ENCODE assay signal across 18 cellular contexts in the genomic region with DNA sequence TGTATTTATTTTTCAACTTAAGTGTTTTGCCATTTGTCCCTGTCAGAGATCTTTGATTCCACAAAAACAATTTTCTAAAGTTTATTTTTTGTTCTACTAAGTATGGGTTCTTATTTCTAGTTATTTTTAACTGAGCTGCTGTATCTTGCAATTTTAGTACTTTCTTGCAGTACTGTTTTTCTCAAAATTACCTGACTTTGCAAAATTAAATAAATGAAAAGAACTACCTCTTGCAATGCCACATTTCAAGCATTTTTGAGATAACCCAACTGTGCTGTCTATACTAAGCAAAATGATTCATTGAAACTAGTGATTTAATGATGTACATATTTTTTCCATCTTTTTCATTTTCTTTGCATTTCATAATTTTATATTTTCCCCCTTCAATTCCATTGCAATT.
DNase-seq lines count a peak whose midpoint lies in the region; ATAC-seq, FAIRE-seq and TF ChIP-seq lines count a peak whose summit lies in the region.
"Had no signal": no experiment of that assay in that cellular context is flagged by ENCODE, and none has a peak within 500 bp of the region (broad histone marks: within the 10 kb centered on the region; RNA-seq: fewer than 3 reads in every experiment).

No MANE protein-coding gene starts in this region.

- no peak for TF ChIP-seq CTCF in A549 (IDR thresholded peaks at IDR 0.05)
- TF ChIP-seq CTCF in Calu3 (IDR thresholded peaks at IDR 0.05; ENCODE audit: unreplicated experiment), result no peak
- no peak for TF ChIP-seq CTCF in K562 (IDR thresholded peaks at IDR 0.05 in 2 of 3, conservative IDR thresholded peaks at IDR 0.05 in 1 of 3; ENCODE audit: insufficient read depth in 2 of 3, low read depth in 1 of 3, low read length in 3 of 3)

- H3K9me3 ChIP-seq in A549 (no peaks in the 10 kb centered on the region), K562 (replicated peaks; ENCODE audit: control insufficient read depth, insufficient read depth, low read depth, low read length) (no peaks in the 10 kb centered on the region)
- H3K9me3 ChIP-seq: BLaER1 treated with 17β-estradiol and CSF1 and Interleukin-3, amounts not matched to agents 10 nM and 100 nM had no signal

- H4K20me1 ChIP-seq in K562 (replicated peaks; ENCODE audit: control insufficient read depth, insufficient read depth, low read length), result no peaks in the 10 kb centered on the region
- H4K20me1 ChIP-seq: BLaER1 treated with 17β-estradiol and CSF1 and Interleukin-3, amounts not matched to agents 10 nM and 100 nM had no signal

- no TSS peak for BruUV-seq in Calu3 (replicated peaks; lab: Mats Ljungman, UMichigan)
- no TSS peak for BruUV-seq in K562 (replicated peaks; lab: Mats Ljungman, UMichigan)

- no peaks in the 10 kb centered on the region for H3K9me3 Mint-ChIP-seq in Calu3 (ENCODE audit: low read depth, unreplicated experiment)
- H3K9me3 Mint-ChIP-seq: CD4-positive, alpha-beta T cell had no signal

- ATAC-seq in A549 (no peak), K562 (no peak), GM18502 (IDR thresholded peaks at IDR 0.05; ENCODE audit: poor library complexity, unreplicated experiment) (no peak)
- ATAC-seq: CD8-positive, alpha-beta T cell had no signal

- intact Hi-C loops in Calu3 (cut with micrococcal nuclease; ENCODE audit: unreplicated experiment), result no loop called here
- intact Hi-C loops in K562 (cut with micrococcal nuclease), result no loop called here

- no peaks in the 10 kb centered on the region for H3K36me3 ChIP-seq in K562 (ENCODE audit: control insufficient read depth, insufficient read depth, low read length)
- H3K36me3 ChIP-seq: BLaER1 treated with 17β-estradiol and CSF1 and Interleukin-3, amounts not matched to agents 10 nM and 100 nM had no signal

- TF ChIP-seq RAD21 in A549 (conservative IDR thresholded peaks at IDR 0.05 in 1 of 2, IDR thresholded peaks at IDR 0.05 in 1 of 2) (no peak), K562 (CRISPR knock-in tag; conservative IDR thresholded peaks at IDR 0.05 in 1 of 2, IDR thresholded peaks at IDR 0.05 in 1 of 2) (no peak)

- H2AFZ ChIP-seq in K562 (ENCODE audit: low read depth, low read length), result no peak overlapping the region

- H3K4me3 Mint-ChIP-seq in Calu3 (ENCODE audit: low read depth, unreplicated experiment), result no peak overlapping the region
- H3K4me3 Mint-ChIP-seq: B cell; CD4-positive, alpha-beta T cell; CD8-positive, alpha-beta T cell had no signal

- H3K9ac ChIP-seq in K562 (ENCODE audit: insufficient read depth in 1 of 2, low read depth in 2 of 2, low read length in 2 of 2), result no peak overlapping the region
- H3K9ac ChIP-seq: BLaER1 treated with 17β-estradiol and CSF1 and Interleukin-3, amounts not matched to agents 10 nM and 100 nM had no signal

- H3K4me2 ChIP-seq in A549, result no peak overlapping the region
- H3K4me2 ChIP-seq in K562 (ENCODE audit: insufficient read depth, low read length), result no peak overlapping the region
- H3K4me2 ChIP-seq: BLaER1 treated with 17β-estradiol and CSF1 and Interleukin-3, amounts not matched to agents 10 nM and 100 nM had no signal

- H3K4me3 ChIP-seq in A549 (no peak overlapping the region), K562 (no peak overlapping the region)
- H3K4me3 ChIP-seq: BLaER1 treated with 17β-estradiol and CSF1 and Interleukin-3, amounts not matched to agents 10 nM and 100 nM had no signal

- no peaks in the 10 kb centered on the region for H3K9me1 ChIP-seq in K562 (ENCODE audit: control insufficient read depth, insufficient read depth, low read length)

- H3K27ac ChIP-seq in A549 (no peak overlapping the region), K562 (ENCODE audit: extremely low read depth, low read depth, low read length) (no peak overlapping the region)
- H3K27ac ChIP-seq: BLaER1 treated with 17β-estradiol and CSF1 and Interleukin-3, amounts not matched to agents 10 nM and 100 nM; C4-2B had no signal

- in situ Hi-C loops in K562 (cut with MboI), result no loop called here

- H3K4me1 ChIP-seq in A549, result peaks cover 15% of the 10 kb centered on the region; the same call in 2 of the 3 replicates
- H3K4me1 ChIP-seq in K562 (replicated peaks in 1 of 2; ENCODE audit: control insufficient read depth in 2 of 2, insufficient read depth in 2 of 2, low read length in 2 of 2), result no peaks in the 10 kb centered on the region
- H3K4me1 ChIP-seq: BLaER1 treated with 17β-estradiol and CSF1 and Interleukin-3, amounts not matched to agents 10 nM and 100 nM had no signal

- TF ChIP-seq POLR2A in A549 (IDR thresholded peaks at IDR 0.05; ENCODE audit: low read length), result no peak
- no peak for TF ChIP-seq POLR2A in K562 (conservative IDR thresholded peaks at IDR 0.05)

- POLR2A ChIA-PET in A549 (lab: Yijun Ruan, JAX) (no interaction called here), K562 (lab: Yijun Ruan, JAX) (no interaction called here)

- peaks cover 37% of the 10 kb centered on the region for H3K4me1 Mint-ChIP-seq in Calu3 (ENCODE audit: low read depth, unreplicated experiment)
- H3K4me1 Mint-ChIP-seq: B cell had no signal

- peaks cover 8% of the 10 kb centered on the region for H3K36me3 Mint-ChIP-seq in Calu3 (ENCODE audit: insufficient read depth, unreplicated experiment)
- H3K36me3 Mint-ChIP-seq: CD8-positive, alpha-beta T cell had no signal

- FAIRE-seq in A549 (lab: Jason Lieb, UNC), result no peak
- FAIRE-seq in K562 (lab: Jason Lieb, UNC), result no peak
- FAIRE-seq: A204.1, G401.6, GM12891, GM18507 had no signal

- H3K27me3 ChIP-seq in K562 (ENCODE audit: control insufficient read depth in 2 of 2, insufficient read depth in 2 of 2, low read length in 2 of 2), result no peaks in the 10 kb centered on the region
- H3K27me3 ChIP-seq: BLaER1 treated with 17β-estradiol and CSF1 and Interleukin-3, amounts not matched to agents 10 nM and 100 nM had no signal

- H3K79me2 ChIP-seq in K562 (ENCODE audit: control insufficient read depth, insufficient read depth, low read length), result no peaks in the 10 kb centered on the region

- peak overlapping the region; percentile 33 for H3K27ac Mint-ChIP-seq in Calu3 (ENCODE audit: unreplicated experiment)
- H3K27ac Mint-ChIP-seq: B cell; CD4-positive, alpha-beta T cell; CD8-positive, alpha-beta T cell had no signal

- TF ChIP-seq EP300 in A549 (IDR thresholded peaks at IDR 0.05), result no peak
- TF ChIP-seq EP300 in K562 (IDR thresholded peaks at IDR 0.05; ENCODE audit: low read length), result no peak

- CTCF ChIA-PET in A549 (lab: Yijun Ruan, JAX) (no interaction called here), Calu3 (lab: Charles Lee) (interaction anchor here (0.6 kb wide), 1 partner anchor 294 kb away, joined by 3 read pairs; no protein-coding TSS in a partner anchor), K562 (lab: Yijun Ruan, JAX; ENCODE audit: low intra/inter-chr PET ratio) (no interaction called here)

- no peaks in the 10 kb centered on the region for H3K27me3 Mint-ChIP-seq in Calu3 (ENCODE audit: unreplicated experiment)
- H3K27me3 Mint-ChIP-seq: B cell; CD4-positive, alpha-beta T cell had no signal

- DNase-seq in A549 (ENCODE audit: low read depth in 1 of 2, low spot score in 1 of 2) (no peak), Calu3 (no peak), K562 (ENCODE audit: extremely low read depth in 1 of 4, low spot score in 3 of 4) (no peak)
- no peak for DNase-seq in effector CD4-positive, alpha-beta T cell
- DNase-seq: 8988T; AML-193; CD4-positive, alpha-beta T cell; CD8-positive, alpha-beta T cell; DMS79 treated with DMSO at 0.1 percent for 48 hours; GF-D8 had no signal

TF ChIP-seq in A549, 52 proteins besides CTCF, POLR2A, EP300 and RAD21:
- no peak for TF ChIP-seq JUNB (IDR thresholded peaks at IDR 0.05)
- peak; percentile 27 for TF ChIP-seq MAFK (IDR thresholded peaks at IDR 0.05; ENCODE audit: partially characterized antibody)
TF ChIP-seq in A549: peak in this region for 1.

TF ChIP-seq in K562, 482 proteins besides CTCF, POLR2A, EP300 and RAD21:
- peak; percentile 21; the same call in 1 of the 2 replicates for TF ChIP-seq C11orf30 (IDR thresholded peaks at IDR 0.05; ENCODE audit: low read depth)
- TF ChIP-seq BRD9 (IDR thresholded peaks at IDR 0.05; ENCODE audit: low read depth, partially characterized antibody), result no peak
- TF ChIP-seq ZNF316 (IDR thresholded peaks at IDR 0.05), result peak; percentile 36; the same call in 1 of the 2 replicates
- TF ChIP-seq, protein P1, sequence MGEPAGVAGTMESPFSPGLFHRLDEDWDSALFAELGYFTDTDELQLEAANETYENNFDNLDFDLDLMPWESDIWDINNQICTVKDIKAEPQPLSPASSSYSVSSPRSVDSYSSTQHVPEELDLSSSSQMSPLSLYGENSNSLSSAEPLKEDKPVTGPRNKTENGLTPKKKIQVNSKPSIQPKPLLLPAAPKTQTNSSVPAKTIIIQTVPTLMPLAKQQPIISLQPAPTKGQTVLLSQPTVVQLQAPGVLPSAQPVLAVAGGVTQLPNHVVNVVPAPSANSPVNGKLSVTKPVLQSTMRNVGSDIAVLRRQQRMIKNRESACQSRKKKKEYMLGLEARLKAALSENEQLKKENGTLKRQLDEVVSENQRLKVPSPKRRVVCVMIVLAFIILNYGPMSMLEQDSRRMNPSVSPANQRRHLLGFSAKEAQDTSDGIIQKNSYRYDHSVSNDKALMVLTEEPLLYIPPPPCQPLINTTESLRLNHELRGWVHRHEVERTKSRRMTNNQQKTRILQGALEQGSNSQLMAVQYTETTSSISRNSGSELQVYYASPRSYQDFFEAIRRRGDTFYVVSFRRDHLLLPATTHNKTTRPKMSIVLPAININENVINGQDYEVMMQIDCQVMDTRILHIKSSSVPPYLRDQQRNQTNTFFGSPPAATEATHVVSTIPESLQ (CRISPR knock-in tag; IDR thresholded peaks at IDR 0.05), result no peak
- no peak for TF ChIP-seq LEF1 (IDR thresholded peaks at IDR 0.05)
TF ChIP-seq in K562: peak in this region for 2.
